Comparison of ENCODE assay signal across 9 cellular contexts in genomic region chr14:56874375-56874774, GRCh38.
DNase-seq lines count a peak whose midpoint lies in the region; ATAC-seq and TF ChIP-seq lines count a peak whose summit lies in the region.
"Had no signal": no experiment of that assay in that cellular context is flagged by ENCODE, and none has a peak within 500 bp of the region (broad histone marks: within the 10 kb centered on the region; RNA-seq: fewer than 3 reads in every experiment).

No MANE protein-coding gene starts in this region.

- ATAC-seq in HG02610 (IDR thresholded peaks at IDR 0.05; ENCODE audit: unreplicated experiment) (no peak), GM18520 (IDR thresholded peaks at IDR 0.05; ENCODE audit: unreplicated experiment) (no peak), HG03520 (IDR thresholded peaks at IDR 0.05; ENCODE audit: unreplicated experiment) (no peak)

- no peaks in the 10 kb centered on the region for H3K9me3 ChIP-seq in SJCRH30 (replicated peaks)

- H3K27ac ChIP-seq in SJCRH30 = no peak overlapping the region
- H3K27ac ChIP-seq: cardiac muscle cell had no signal

- no peaks in the 10 kb centered on the region for H3K27me3 ChIP-seq in SJCRH30

- in situ Hi-C loops in KBM-7 (cut with MboI; ENCODE audit: low pct_unique_long_range_greater_than_20kb, low sequenced_read_pairs) = no loop called here

- no peak overlapping the region for H3K4me3 ChIP-seq in SJCRH30
- H3K4me3 ChIP-seq: cardiac muscle cell had no signal

- no peaks in the 10 kb centered on the region for H3K4me1 ChIP-seq in SJCRH30

- no peaks in the 10 kb centered on the region for H3K36me3 ChIP-seq in SJCRH30
- H3K36me3 ChIP-seq: cardiac muscle cell had no signal

- TF ChIP-seq CTCF in GM10266 (IDR thresholded peaks at IDR 0.05; ENCODE audit: control insufficient read depth, insufficient read depth, low read depth, missing control alignments) = peak; percentile 41

- DNase-seq in GM10266 (ENCODE audit: extremely low spot score) (no peak), KBM-7 (peak; percentile 27), SJCRH30 (peak; percentile 11 to 43), lung microvascular endothelial cell (ENCODE audit: low read depth in 2 of 2) (peak; percentile 6 to 19), NCI-H226 (no peak)

Comparison
In these comparisons a context has a peak if more than half of its experiments do, and no peak if none do; other contexts are left out.
1. DNase-seq: peak in KBM-7 (single experiment), SJCRH30 (2 of 2) and lung microvascular endothelial cell (2 of 2); none in GM10266 (single experiment) and NCI-H226 (single experiment).